In the genomic region with DNA sequence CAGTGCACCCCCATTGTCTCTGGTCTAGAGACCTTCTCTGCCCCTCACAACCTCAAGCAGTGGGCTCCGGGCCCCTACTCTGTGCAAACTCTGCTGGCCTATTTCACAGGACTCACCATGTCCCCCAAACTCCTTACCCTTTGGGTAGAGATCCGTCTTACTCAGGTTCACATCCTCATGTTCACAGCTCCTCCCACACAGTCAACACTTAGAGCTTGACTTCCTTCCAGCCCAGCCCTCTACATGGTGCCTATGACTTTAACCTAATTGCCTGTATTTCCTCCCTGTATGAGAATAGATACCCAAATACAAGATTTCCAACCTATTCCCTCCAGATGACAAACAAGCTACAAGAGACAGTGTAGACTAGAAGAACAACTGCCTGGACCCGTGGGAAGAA, we compare ENCODE assay signal across 16 cellular contexts.
DNase-seq lines count a peak whose midpoint lies in the region; ATAC-seq, FAIRE-seq and TF ChIP-seq lines count a peak whose summit lies in the region.
"Had no signal": no experiment of that assay in that cellular context is flagged by ENCODE, and none has a peak within 500 bp of the region (broad histone marks: within the 10 kb centered on the region; RNA-seq: fewer than 3 reads in every experiment).

No MANE protein-coding gene starts in this region.

- no peaks in the 10 kb centered on the region for H3K27me3 ChIP-seq in naive thymus-derived CD4-positive, alpha-beta T cell (ENCODE audit: control insufficient read depth in 2 of 2, insufficient read depth in 2 of 2, low read length in 2 of 2)
- no peaks in the 10 kb centered on the region for H3K27me3 ChIP-seq in right cardiac atrium (ENCODE audit: control insufficient read depth, insufficient read depth)
- H3K27me3 ChIP-seq in ascending aorta = no peaks in the 10 kb centered on the region
- H3K27me3 ChIP-seq: hepatocyte had no signal

- no peak overlapping the region for H3K4me3 ChIP-seq in naive thymus-derived CD4-positive, alpha-beta T cell (ENCODE audit: low read length)
- H3K4me3 ChIP-seq in right cardiac atrium (ENCODE audit: low read length) (no peak overlapping the region), ascending aorta (no peak overlapping the region)
- H3K4me3 ChIP-seq: hepatocyte, thoracic aorta had no signal

- CTCF ChIA-PET in activated CD4-positive, alpha-beta memory T cell treated with anti-CD3 and anti-CD28 coated beads for 36 hours (lab: Charles Lee) = interaction anchor here (0.8 to 1.9 kb wide), 3 partner anchors 15 to 157 kb away, joined by 3 to 5 read pairs (median 3); no protein-coding TSS in a partner anchor
- CTCF ChIA-PET in naive thymus-derived CD4-positive, alpha-beta T cell (lab: Charles Lee) = interaction anchor here (0.6 to 1.2 kb wide), 3 partner anchors 36 to 556 kb away, joined by 3 read pairs; no protein-coding TSS in a partner anchor

- peaks cover 4% of the 10 kb centered on the region for H3K36me3 Mint-ChIP-seq in activated CD4-positive, alpha-beta memory T cell treated with anti-CD3 and anti-CD28 coated beads for 36 hours
- H3K36me3 Mint-ChIP-seq in naive thymus-derived CD4-positive, alpha-beta T cell = peaks cover 0 to 9% (median 0%) of the 10 kb centered on the region in 5 donors

- 81% methylated on average over 3 of the region's 3 CpGs for WGBS in right cardiac atrium

- no peak overlapping the region for H3K27ac ChIP-seq in naive thymus-derived CD4-positive, alpha-beta T cell (ENCODE audit: low read depth, low read length)
- H3K27ac ChIP-seq in right cardiac atrium (ENCODE audit: low read length) = no peak overlapping the region
- no peak overlapping the region for H3K27ac ChIP-seq in ascending aorta
- H3K27ac ChIP-seq: 22Rv1, hepatocyte, thoracic aorta had no signal

- no peak for TF ChIP-seq POLR2A in GM12891 (IDR thresholded peaks at IDR 0.05; ENCODE audit: low read depth, low read length)

- peaks cover 65% of the 10 kb centered on the region for H3K4me1 Mint-ChIP-seq in activated CD4-positive, alpha-beta memory T cell treated with anti-CD3 and anti-CD28 coated beads for 36 hours (ENCODE audit: low read depth)
- peaks cover 19 to 42% (median 30%) of the 10 kb centered on the region in 7 donors for H3K4me1 Mint-ChIP-seq in naive thymus-derived CD4-positive, alpha-beta T cell

- intact Hi-C loops in activated CD4-positive, alpha-beta memory T cell treated with anti-CD3 and anti-CD28 coated beads for 36 hours (cut with micrococcal nuclease) = no loop called here
- intact Hi-C loops in naive thymus-derived CD4-positive, alpha-beta T cell (cut with micrococcal nuclease) = no loop called here
- intact Hi-C loops in right cardiac atrium (cut with DNase I) (loop anchor here in 1 of 4 donors (10.0 kb wide), 1 partner anchor 503 kb away; no protein-coding TSS in a partner anchor), ascending aorta (cut with DNase I) (no loop called here)

- H3K27ac Mint-ChIP-seq in activated CD4-positive, alpha-beta memory T cell treated with anti-CD3 and anti-CD28 coated beads for 36 hours = peak overlapping the region; percentile 73
- peak overlapping the region in 3 of 9 donors; percentile 8 to 51 (median 15) for H3K27ac Mint-ChIP-seq in naive thymus-derived CD4-positive, alpha-beta T cell

- H3K9me3 ChIP-seq in naive thymus-derived CD4-positive, alpha-beta T cell (ENCODE audit: control insufficient read depth in 2 of 3, low read length in 3 of 3) = no peaks in the 10 kb centered on the region
- no peaks in the 10 kb centered on the region for H3K9me3 ChIP-seq in right cardiac atrium (ENCODE audit: control insufficient read depth, low read length)
- no peaks in the 10 kb centered on the region for H3K9me3 ChIP-seq in ascending aorta
- H3K9me3 ChIP-seq: thoracic aorta had no signal

- ATAC-seq in naive thymus-derived CD4-positive, alpha-beta T cell = peak; percentile 79
- no peak for ATAC-seq in right cardiac atrium
- ATAC-seq in GM19023 (IDR thresholded peaks at IDR 0.05; ENCODE audit: unreplicated experiment) = no peak
- ATAC-seq: Right ventricle myocardium inferior had no signal

- peak overlapping the region; percentile 66 for H3K4me3 Mint-ChIP-seq in activated CD4-positive, alpha-beta memory T cell treated with anti-CD3 and anti-CD28 coated beads for 36 hours
- H3K4me3 Mint-ChIP-seq in naive thymus-derived CD4-positive, alpha-beta T cell = peak overlapping the region in 2 of 10 donors; percentile 10 to 29

- H3K9me3 Mint-ChIP-seq in activated CD4-positive, alpha-beta memory T cell treated with anti-CD3 and anti-CD28 coated beads for 36 hours = no peaks in the 10 kb centered on the region
- H3K9me3 Mint-ChIP-seq in naive thymus-derived CD4-positive, alpha-beta T cell = peaks cover 0 to 8% (median 0%) of the 10 kb centered on the region in 11 donors

- H3K36me3 ChIP-seq in naive thymus-derived CD4-positive, alpha-beta T cell (ENCODE audit: control insufficient read depth in 2 of 3, insufficient read depth in 3 of 3, low read length in 3 of 3) = no peaks in the 10 kb centered on the region
- no peaks in the 10 kb centered on the region for H3K36me3 ChIP-seq in ascending aorta
- H3K36me3 ChIP-seq: thoracic aorta had no signal

- H3K4me1 ChIP-seq in naive thymus-derived CD4-positive, alpha-beta T cell (ENCODE audit: control insufficient read depth in 2 of 2, insufficient read depth in 2 of 2, low read length in 2 of 2) = peaks cover 0 to 15% of the 10 kb centered on the region in 2 donors
- H3K4me1 ChIP-seq in right cardiac atrium (ENCODE audit: control insufficient read depth, insufficient read depth, low read length) (peaks cover 10% of the 10 kb centered on the region), ascending aorta (no peaks in the 10 kb centered on the region)

- no peaks in the 10 kb centered on the region for H3K27me3 Mint-ChIP-seq in activated CD4-positive, alpha-beta memory T cell treated with anti-CD3 and anti-CD28 coated beads for 36 hours
- peaks cover 0 to 4% (median 0%) of the 10 kb centered on the region in 5 donors for H3K27me3 Mint-ChIP-seq in naive thymus-derived CD4-positive, alpha-beta T cell

- DNase-seq in NCI-H2029 treated with DMSO at 0.1 percent for 48 hours (lab: John Stamatoyannopoulos, UW) (peak; percentile 8), NCI-H2029 (lab: John Stamatoyannopoulos, UW) (no peak), GM12891 (ENCODE audit: insufficient read length, low spot score) (no peak), right cardiac atrium (no peak), ascending aorta (ENCODE audit: low spot score in 2 of 2) (no peak)
- peak; percentile 52 for DNase-seq in activated CD4-positive, alpha-beta memory T cell treated with anti-CD3 and anti-CD28 coated beads for 36 hours
- DNase-seq in naive thymus-derived CD4-positive, alpha-beta T cell = no peak
- DNase-seq: caudate nucleus, erythroblast, NCI-H1436, NCI-H524 treated with DMSO at 0.1 percent for 48 hours had no signal

- POLR2A ChIA-PET in activated CD4-positive, alpha-beta memory T cell treated with anti-CD3 and anti-CD28 coated beads for 36 hours (lab: Charles Lee) = interaction anchor here (0.7 to 11.5 kb wide), 7 partner anchors 10 to 175 kb away, joined by 3 to 125 read pairs (median 3); no protein-coding TSS in a partner anchor
- POLR2A ChIA-PET in naive thymus-derived CD4-positive, alpha-beta T cell (lab: Charles Lee) = interaction anchor here (1.1 kb wide), 1 partner anchor 17 kb away, joined by 3 read pairs; no protein-coding TSS in a partner anchor

- no peak for TF ChIP-seq CTCF in ascending aorta (IDR thresholded peaks at IDR 0.05)

- FAIRE-seq in GM12891 (lab: Jason Lieb, UNC) = no peak

TF ChIP-seq in GM12891, 5 proteins besides CTCF, POLR2A, EP300 and RAD21:
- TF ChIP-seq SPI1 (IDR thresholded peaks at IDR 0.05; ENCODE audit: low read depth, low read length) (peak; percentile 43), TAF1 (IDR thresholded peaks at IDR 0.05; ENCODE audit: low read depth, low read length) (no peak)

Comparison
In these comparisons a context has a peak if more than half of its experiments do, and no peak if none do; other contexts are left out.
1. DNase-seq: peak in NCI-H2029 treated with DMSO at 0.1 percent for 48 hours (single experiment) and activated CD4-positive, alpha-beta memory T cell treated with anti-CD3 and anti-CD28 coated beads for 36 hours (single experiment); none in NCI-H2029 (single experiment), GM12891 (single experiment), naive thymus-derived CD4-positive, alpha-beta T cell (0 of 9), right cardiac atrium (0 of 3) and ascending aorta (0 of 2).